2 cellular contexts compared by ENCODE assay signal in genomic region chr1:21898326-21899155, GRCh38.
TF ChIP-seq lines count a peak whose summit lies in the region.

No MANE protein-coding gene starts in this region.

TF ChIP-seq in H1, 55 proteins besides CTCF, POLR2A, EP300 and RAD21 (continued from another document):
- TF ChIP-seq ZNF274 (IDR thresholded peaks at IDR 0.05; ENCODE audit: borderline replicate concordance, extremely low read depth, low read length) (no peak), EZH2 (IDR thresholded peaks at IDR 0.05; ENCODE audit: low read depth, low read length, severe bottlenecking) (no peak), CTBP2 (IDR thresholded peaks at IDR 0.05; ENCODE audit: borderline replicate concordance, insufficient read depth, insufficient read length, low read length) (no peak), EGR1 (IDR thresholded peaks at IDR 0.05; ENCODE audit: borderline replicate concordance, low read depth, low read length) (no peak), SIX5 (IDR thresholded peaks at IDR 0.05; ENCODE audit: low read depth, low read length) (no peak), E2F6 (IDR thresholded peaks at IDR 0.05) (no peak), POLR2AphosphoS5 (IDR thresholded peaks at IDR 0.05; ENCODE audit: low read depth, low read length) (no peak)

TF ChIP-seq in SK-N-SH treated with all-trans-retinoic acid at 6 μM for 48 hours, 23 proteins besides CTCF, POLR2A, EP300 and RAD21 (continued from another document):
- no peak for TF ChIP-seq POU6F1 (CRISPR knock-in tag; IDR thresholded peaks at IDR 0.05; ENCODE audit: borderline replicate concordance, low read depth)
- no peak for TF ChIP-seq PPARA (CRISPR knock-in tag; IDR thresholded peaks at IDR 0.05; ENCODE audit: borderline replicate concordance)
- no peak for TF ChIP-seq OSR1 (CRISPR knock-in tag; IDR thresholded peaks at IDR 0.05)
- TF ChIP-seq ISL1 (CRISPR knock-in tag; IDR thresholded peaks at IDR 0.05): no peak
- TF ChIP-seq ZFP30 (CRISPR knock-in tag; IDR thresholded peaks at IDR 0.05): no peak
- no peak for TF ChIP-seq TSHZ2 (CRISPR knock-in tag; IDR thresholded peaks at IDR 0.05)
- no peak for TF ChIP-seq ZC3H10 (CRISPR knock-in tag; IDR thresholded peaks at IDR 0.05)
- TF ChIP-seq ARNTL (CRISPR knock-in tag; IDR thresholded peaks at IDR 0.05; ENCODE audit: borderline replicate concordance, low read depth): no peak
- TF ChIP-seq ZNF70 (CRISPR knock-in tag; IDR thresholded peaks at IDR 0.05): no peak
- no peak for TF ChIP-seq ESRRG (CRISPR knock-in tag; IDR thresholded peaks at IDR 0.05)
